1 cellular context compared by ENCODE assay signal in the genomic region with DNA sequence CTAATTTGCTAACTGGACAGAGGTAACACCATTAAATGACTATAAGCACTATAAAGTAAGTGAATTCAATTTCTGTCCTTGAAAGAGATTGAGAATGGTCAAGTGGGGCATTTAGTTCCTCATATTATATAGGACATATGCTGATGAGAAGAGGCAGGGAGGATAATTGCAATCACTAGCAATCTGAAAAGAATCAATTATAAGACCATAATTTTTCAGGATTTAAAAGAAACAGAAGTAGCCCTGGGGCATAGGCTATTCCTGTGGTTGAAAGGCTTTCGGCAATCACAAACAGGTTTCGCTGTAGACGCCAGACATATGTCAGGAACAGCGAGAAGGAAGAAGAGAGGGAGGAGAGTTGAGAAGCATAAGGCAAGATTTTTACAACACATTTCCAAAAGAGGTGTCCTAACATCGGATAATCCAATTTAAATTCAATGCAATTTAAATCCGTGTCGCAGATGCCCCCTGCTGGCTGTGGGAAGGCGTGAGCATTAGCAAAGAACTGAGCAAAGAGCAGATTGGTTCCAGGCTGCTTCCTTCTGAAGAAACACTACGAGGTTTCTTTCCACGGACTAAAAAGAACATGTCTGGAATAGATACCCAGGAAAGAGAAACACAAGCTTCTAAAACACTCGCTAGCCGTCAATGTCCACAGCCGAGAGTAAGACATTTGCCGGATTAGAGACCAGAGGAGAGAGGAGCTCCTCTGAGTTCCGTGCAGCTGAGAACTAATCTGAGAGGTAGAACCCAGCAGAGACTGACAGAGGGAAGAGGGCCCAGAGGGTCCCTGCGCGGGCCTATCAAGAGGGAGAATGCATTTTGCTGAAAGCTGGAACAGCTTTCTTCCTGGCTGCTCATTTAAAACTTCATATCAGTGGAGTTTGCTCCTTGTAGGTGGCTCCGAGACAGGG.
TF ChIP-seq lines count a peak whose summit lies in the region.

No MANE protein-coding gene starts in this region.

TF ChIP-seq in IMR-90, 13 proteins besides CTCF, POLR2A, EP300 and RAD21:
- no peak for TF ChIP-seq BHLHE40 (IDR thresholded peaks at IDR 0.05; ENCODE audit: low read depth, low read length)
- no peak for TF ChIP-seq CHD1 (IDR thresholded peaks at IDR 0.05; ENCODE audit: low read depth, low read length)
- peak; percentile 93 for TF ChIP-seq SMC3 (IDR thresholded peaks at IDR 0.05; ENCODE audit: low read depth, low read length)
- TF ChIP-seq MAZ (IDR thresholded peaks at IDR 0.05; ENCODE audit: borderline replicate concordance, low read depth, low read length) = no peak
